ENCODE assay signal across 8 cellular contexts in the genomic region with DNA sequence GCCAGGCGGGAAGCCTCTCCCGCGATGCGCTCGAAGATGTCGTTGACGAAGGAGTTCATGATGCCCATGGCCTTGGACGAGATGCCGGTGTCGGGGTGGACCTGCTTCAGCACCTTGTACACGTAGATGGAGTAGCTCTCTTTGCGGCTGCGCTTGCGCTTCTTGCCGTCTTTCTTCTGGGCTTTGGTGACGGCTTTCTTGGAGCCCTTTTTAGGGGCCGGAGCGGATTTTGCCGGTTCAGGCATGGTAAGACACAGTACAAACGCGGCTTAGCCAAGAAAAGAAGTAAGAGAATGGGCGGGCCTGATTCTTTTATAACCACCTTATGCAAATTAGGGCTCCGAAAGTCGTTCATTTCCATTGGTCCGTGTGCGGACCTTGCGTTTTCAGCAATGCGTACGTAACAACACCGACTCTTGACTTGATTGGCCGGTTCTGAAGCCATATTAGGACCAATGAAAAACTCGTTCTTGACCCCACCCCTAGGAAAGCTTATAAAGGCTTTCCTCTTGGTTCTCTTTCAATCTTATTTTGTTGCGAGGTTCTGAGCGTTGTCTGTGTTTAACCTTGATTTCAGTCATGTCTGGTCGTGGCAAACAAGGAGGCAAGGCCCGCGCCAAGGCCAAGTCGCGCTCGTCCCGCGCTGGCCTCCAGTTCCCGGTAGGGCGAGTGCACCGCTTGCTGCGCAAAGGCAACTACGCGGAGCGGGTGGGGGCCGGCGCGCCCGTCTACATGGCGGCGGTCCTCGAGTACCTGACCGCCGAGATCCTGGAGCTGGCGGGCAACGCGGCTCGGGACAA. TPM values are rescaled to one million over a fixed set of nuclear protein-coding genes. Genes with fewer than 3 reads are reported as not detected.
A peak's percentile ranks its signal among the peaks of the same experiment; 100 is the strongest.
DNase-seq lines count a peak whose midpoint lies in the region; ATAC-seq and TF ChIP-seq lines count a peak whose summit lies in the region.

No MANE protein-coding gene starts in this region.

- DNase-seq in DMS 273 treated with DMSO at 0.1 percent for 48 hours (lab: John Stamatoyannopoulos, UW) (peak; percentile 98), HuH-7.5 (ENCODE audit: low spot score) (peak; percentile 80), activated T-cell treated with anti-CD3 and anti-CD28 coated beads for 24 hours (ENCODE audit: low read depth) (peak; percentile 86), erythroblast (lab: John Stamatoyannopoulos, UW) (peak; percentile 98 to 99), mucosa of gallbladder (ENCODE audit: low spot score) (peak; percentile 97)
- DNase-seq in stimulated activated CD8-positive, alpha-beta memory T cell treated with anti-CD3 and anti-CD28 coated beads, Interleukin-4, amount 100 ng/mL, for 24 hours (ENCODE audit: low read depth): peak; percentile 63

- peak overlapping the region; percentile 94 for H3K4me2 ChIP-seq in OCI-LY3 (ENCODE audit: low read length)

- peak overlapping the region; percentile 75 for H3K4me3 ChIP-seq in OCI-LY3 (ENCODE audit: low read length)

- peak overlapping the region; percentile 98 for H3K27ac ChIP-seq in OCI-LY3 (ENCODE audit: low read length)

- no peaks in the 10 kb centered on the region for H4K20me1 ChIP-seq in OCI-LY3 (ENCODE audit: insufficient read depth, low read length)

- H3K9me3 ChIP-seq in OCI-LY3 (ENCODE audit: insufficient read depth, low read length): no peaks in the 10 kb centered on the region

- peak; percentile 89 for TF ChIP-seq POLR2A in erythroblast (IDR thresholded peaks at IDR 0.05; ENCODE audit: low read length)

- no peak overlapping the region for H2AFZ ChIP-seq in OCI-LY3 (ENCODE audit: low read depth, low read length)

- no peaks in the 10 kb centered on the region for H3K36me3 ChIP-seq in OCI-LY3 (replicated peaks; ENCODE audit: low read depth, low read length)

- H3K4me1 ChIP-seq in OCI-LY3 (ENCODE audit: low read length): peaks cover 23% of the 10 kb centered on the region

- no peak for TF ChIP-seq CTCF in OCI-LY3 (IDR thresholded peaks at IDR 0.05; ENCODE audit: low read depth, low read length)

- peaks cover 12% of the 10 kb centered on the region; the same call in 1 of the 2 replicates for H3K79me2 ChIP-seq in OCI-LY3 (ENCODE audit: low read length)

- peak; percentile 60 for ATAC-seq in GM21529 (IDR thresholded peaks at IDR 0.05; ENCODE audit: unreplicated experiment)

- no peaks in the 10 kb centered on the region for H3K27me3 ChIP-seq in OCI-LY3 (ENCODE audit: low read depth, low read length)

- H3K9ac ChIP-seq in OCI-LY3 (ENCODE audit: low read length): peak overlapping the region; percentile 98

RNA-seq across cellular contexts. Expression of a gene that starts 12.8 kb away (rescaled TPM):
- 22.8 TPM for total RNA-seq in mucosa of gallbladder

RNA-seq across cellular contexts. Expression of a gene that starts 31.0 kb away (rescaled TPM):
- total RNA-seq in mucosa of gallbladder: 3.4 TPM

RNA-seq across cellular contexts. Expression of a gene that starts 41.0 kb away (rescaled TPM):
- total RNA-seq in mucosa of gallbladder: 43.7 TPM

RNA-seq across cellular contexts. Expression of a gene that starts 50.1 kb away (rescaled TPM):
- 97.8 TPM for total RNA-seq in mucosa of gallbladder

Comparison
In these comparisons a context has a peak if more than half of its experiments do, and no peak if none do; other contexts are left out.
1. Peak in every context shown above with its lines: DNase-seq, ATAC-seq, H3K4me3 ChIP-seq and H3K27ac ChIP-seq.